In genomic region chr5:150148408-150148927, GRCh38 we compare ENCODE assay signal across 14 cellular contexts. TPM values are rescaled to one million over a fixed set of nuclear protein-coding genes. Genes with fewer than 3 reads are reported as not detected.
DNase-seq lines count a peak whose midpoint lies in the region; ATAC-seq and TF ChIP-seq lines count a peak whose summit lies in the region.
"Had no signal": no experiment of that assay in that cellular context is flagged by ENCODE, and none has a peak within 500 bp of the region (broad histone marks: within the 10 kb centered on the region; RNA-seq: fewer than 3 reads in every experiment).

No MANE protein-coding gene starts in this region.

- H3K4me3 ChIP-seq in coronary artery (peak overlapping the region; percentile 81), transverse colon (no peak overlapping the region)

- no peaks in the 10 kb centered on the region for H3K27me3 ChIP-seq in transverse colon

- CTCF ChIA-PET in activated CD8-positive, alpha-beta memory T cell treated with anti-CD3 and anti-CD28 coated beads, Interleukin-2, amount 10 ng/mL, durations not matched to agents 7 days and 5 days (lab: Charles Lee), result interaction anchor here (1.2 to 3.3 kb wide), 7 partner anchors 9 to 296 kb away, joined by 3 to 12 read pairs (median 5); no protein-coding TSS in a partner anchor

- H3K4me1 ChIP-seq in transverse colon, result peaks cover 0 to 23% (median 18%) of the 10 kb centered on the region in 4 donors

- in situ Hi-C loops in transverse colon (cut with MboI; ENCODE audit: low pct_ligation_motif_present in 1 of 4, low pct_unique_long_range_greater_than_20kb in 1 of 4, low sequenced_read_pairs in 3 of 4), result loop anchor here in 2 of 4 donors (25.0 kb wide), 1 partner anchor 289 kb away; the partner anchor contains the start of gene RPS14 (in 2 of the 2)

- DNase-seq in activated CD8-positive, alpha-beta memory T cell treated with anti-CD3 and anti-CD28 coated beads, Interleukin-2, amount 10 ng/mL, durations not matched to agents 7 days and 5 days, result no peak
- DNase-seq in activated CD8-positive, alpha-beta memory T cell treated with anti-CD3 and anti-CD28 coated beads, Interleukin-2, amount 50 U/mL, for 48 hours, result no peak
- DNase-seq in coronary artery (ENCODE audit: low spot score) (peak; percentile 90), nephron progenitor cell (no peak), transverse colon (no peak), activated T-cell treated with anti-CD3 and anti-CD28 coated beads for 4 hours (no peak)
- DNase-seq in stimulated activated CD4-positive, alpha-beta T cell treated with anti-CD3 and anti-CD28 coated beads, Interleukin-4, amount 100 ng/mL, for 24 hours, result no peak
- DNase-seq: activated naive CD8-positive, alpha-beta T cell treated with anti-CD3 and anti-CD28 coated beads for 36 hours; effector CD8-positive, alpha-beta T cell; GF-D8; NK-92 treated with Interleukin-12 subunit alpha and Interleukin-12 subunit beta, amount 100 ng/mL, for 24 hours had no signal

- H3K9me3 Mint-ChIP-seq in activated CD8-positive, alpha-beta memory T cell treated with anti-CD3 and anti-CD28 coated beads, Interleukin-2, amount 10 ng/mL, durations not matched to agents 7 days and 5 days (ENCODE audit: low read depth), result no peaks in the 10 kb centered on the region
- H3K9me3 Mint-ChIP-seq in nephron progenitor cell, result no peaks in the 10 kb centered on the region
- H3K9me3 Mint-ChIP-seq: activated naive CD8-positive, alpha-beta T cell treated with anti-CD3 and anti-CD28 coated beads for 36 hours; IgD-negative memory B cell had no signal

- intact Hi-C loops in transverse colon (cut with DNase I; ENCODE audit: low total_unique reads), result no loop called here

- peaks cover 27% of the 10 kb centered on the region for H3K36me3 Mint-ChIP-seq in activated CD8-positive, alpha-beta memory T cell treated with anti-CD3 and anti-CD28 coated beads, Interleukin-2, amount 10 ng/mL, durations not matched to agents 7 days and 5 days
- peaks cover 8% of the 10 kb centered on the region for H3K36me3 Mint-ChIP-seq in nephron progenitor cell (ENCODE audit: low read depth)
- H3K36me3 Mint-ChIP-seq: activated naive CD8-positive, alpha-beta T cell treated with anti-CD3 and anti-CD28 coated beads for 36 hours had no signal

- peaks cover 77% of the 10 kb centered on the region for H3K4me1 Mint-ChIP-seq in activated CD8-positive, alpha-beta memory T cell treated with anti-CD3 and anti-CD28 coated beads, Interleukin-2, amount 10 ng/mL, durations not matched to agents 7 days and 5 days
- H3K4me1 Mint-ChIP-seq in nephron progenitor cell, result peaks cover 78% of the 10 kb centered on the region
- H3K4me1 Mint-ChIP-seq: activated naive CD8-positive, alpha-beta T cell treated with anti-CD3 and anti-CD28 coated beads for 36 hours had no signal

- H3K9me3 ChIP-seq in transverse colon, result no peaks in the 10 kb centered on the region

- TF ChIP-seq EP300 in transverse colon (IDR thresholded peaks at IDR 0.05; ENCODE audit: low read depth), result no peak

- WGBS in transverse colon (ENCODE audit: low coverage in 1 of 2), 2 donors, result 91% methylated on average over 4 of the region's 4 CpGs; no CpG with 5 or more reads in 1 of the 2 donors

- H3K27me3 Mint-ChIP-seq in activated CD8-positive, alpha-beta memory T cell treated with anti-CD3 and anti-CD28 coated beads, Interleukin-2, amount 10 ng/mL, durations not matched to agents 7 days and 5 days, result no peaks in the 10 kb centered on the region
- H3K27me3 Mint-ChIP-seq in nephron progenitor cell (ENCODE audit: low read depth, poor library complexity), result peaks cover 3% of the 10 kb centered on the region
- H3K27me3 Mint-ChIP-seq: activated naive CD8-positive, alpha-beta T cell treated with anti-CD3 and anti-CD28 coated beads for 36 hours; IgD-negative memory B cell had no signal

- peak overlapping the region; percentile 96 to 98 for H3K27ac ChIP-seq in coronary artery
- H3K27ac ChIP-seq in transverse colon, result peak overlapping the region; percentile 9 to 89 (median 56)

- H3K4me3 Mint-ChIP-seq in activated CD8-positive, alpha-beta memory T cell treated with anti-CD3 and anti-CD28 coated beads, Interleukin-2, amount 10 ng/mL, durations not matched to agents 7 days and 5 days, result peak overlapping the region; percentile 10
- no peak overlapping the region for H3K4me3 Mint-ChIP-seq in nephron progenitor cell
- H3K4me3 Mint-ChIP-seq: activated naive CD8-positive, alpha-beta T cell treated with anti-CD3 and anti-CD28 coated beads for 36 hours; IgD-negative memory B cell had no signal

- no peaks in the 10 kb centered on the region for H3K36me3 ChIP-seq in transverse colon

- no peak for ATAC-seq in activated CD8-positive, alpha-beta memory T cell treated with anti-CD3 and anti-CD28 coated beads, Interleukin-2, amount 10 ng/mL, durations not matched to agents 7 days and 5 days
- no peak for ATAC-seq in HG03135 (IDR thresholded peaks at IDR 0.05; ENCODE audit: unreplicated experiment)

- TF ChIP-seq CTCF in coronary artery (IDR thresholded peaks at IDR 0.05), result no peak
- no peak for TF ChIP-seq CTCF in nephron progenitor cell (IDR thresholded peaks at IDR 0.05)
- no peak for TF ChIP-seq CTCF in transverse colon (IDR thresholded peaks at IDR 0.05)

- H3K27ac Mint-ChIP-seq in activated CD8-positive, alpha-beta memory T cell treated with anti-CD3 and anti-CD28 coated beads, Interleukin-2, amount 10 ng/mL, durations not matched to agents 7 days and 5 days, result peak overlapping the region; percentile 93
- H3K27ac Mint-ChIP-seq in nephron progenitor cell, result peak overlapping the region; percentile 60
- H3K27ac Mint-ChIP-seq: activated naive CD8-positive, alpha-beta T cell treated with anti-CD3 and anti-CD28 coated beads for 36 hours had no signal

- TF ChIP-seq POLR2A in transverse colon (IDR thresholded peaks at IDR 0.05), result no peak

RNA-seq across cellular contexts. Expression of gene PDGFRB, which starts 7.2 kb away (rescaled TPM):
- 10 to 100 TPM; 53.3 to 68.9 TPM for total RNA-seq in activated CD8-positive, alpha-beta memory T cell treated with anti-CD3 and anti-CD28 coated beads, Interleukin-2, amount 10 ng/mL, durations not matched to agents 7 days and 5 days
- 10 to 100 TPM; 20.2 to 56.3 (median 28.3) TPM for total RNA-seq in transverse colon

RNA-seq across cellular contexts. Expression of gene CDX1, which starts 18.1 kb away (rescaled TPM):
- total RNA-seq in activated CD8-positive, alpha-beta memory T cell treated with anti-CD3 and anti-CD28 coated beads, Interleukin-2, amount 10 ng/mL, durations not matched to agents 7 days and 5 days, result not detected
- 100 to 1,000 TPM; 249 to 540 (median 360) TPM for total RNA-seq in transverse colon
- total RNA-seq: activated naive CD8-positive, alpha-beta T cell treated with anti-CD3 and anti-CD28 coated beads for 36 hours; myocyte had no signal

RNA-seq across cellular contexts. Expression of gene SLC6A7, which starts 41.4 kb away (rescaled TPM):
- total RNA-seq in activated CD8-positive, alpha-beta memory T cell treated with anti-CD3 and anti-CD28 coated beads, Interleukin-2, amount 10 ng/mL, durations not matched to agents 7 days and 5 days, result not detected
- total RNA-seq in transverse colon, result 10 to 100 TPM; 19.5 to 67.7 (median 21.3) TPM
- total RNA-seq: activated naive CD8-positive, alpha-beta T cell treated with anti-CD3 and anti-CD28 coated beads for 36 hours; myocyte had no signal

Comparison
In these comparisons a context has a peak if more than half of its experiments do, and no peak if none do; other contexts are left out.
1. RNA of gene CDX1, which starts 18.1 kb away (total RNA-seq): 249 to 540 TPM in transverse colon; not detected in activated CD8-positive, alpha-beta memory T cell treated with anti-CD3 and anti-CD28 coated beads, Interleukin-2, amount 10 ng/mL, durations not matched to agents 7 days and 5 days; every median in the first group is over 100 times any median in the second.
2. RNA of gene SLC6A7, which starts 41.4 kb away (total RNA-seq): 19.5 to 67.7 TPM in transverse colon; not detected in activated CD8-positive, alpha-beta memory T cell treated with anti-CD3 and anti-CD28 coated beads, Interleukin-2, amount 10 ng/mL, durations not matched to agents 7 days and 5 days; every median in the first group is over 10 times any median in the second.